Comparison of ENCODE assay signal across 1 cellular context in genomic region chr20:62923669-62924566, GRCh38.
A peak's percentile ranks its signal among the peaks of the same experiment; 100 is the strongest.
TF ChIP-seq lines count a peak whose summit lies in the region.

No MANE protein-coding gene starts in this region.

TF ChIP-seq in HepG2, 621 proteins besides CTCF, POLR2A, EP300 and RAD21 (continued from another document and continues in another):
- no peak for TF ChIP-seq RNF219 (CRISPR knock-in tag; IDR thresholded peaks at IDR 0.05)
- no peak for TF ChIP-seq KDM5B (CRISPR knock-in tag; IDR thresholded peaks at IDR 0.05; ENCODE audit: borderline replicate concordance)
- no peak for TF ChIP-seq ZNF670 (CRISPR knock-in tag; IDR thresholded peaks at IDR 0.05; ENCODE audit: borderline replicate concordance)
- TF ChIP-seq CBX2 (IDR thresholded peaks at IDR 0.05; ENCODE audit: low read depth, low read length): no peak
- TF ChIP-seq CBX2 (CRISPR knock-in tag; IDR thresholded peaks at IDR 0.05; ENCODE audit: low read depth): no peak
- no peak for TF ChIP-seq ZKSCAN5 (CRISPR knock-in tag; IDR thresholded peaks at IDR 0.05)
- TF ChIP-seq GTF3A (CRISPR knock-in tag; conservative IDR thresholded peaks at IDR 0.05): no peak
- TF ChIP-seq IKZF1 (IDR thresholded peaks at IDR 0.05): no peak
- no peak for TF ChIP-seq ZNF34 (CRISPR knock-in tag; IDR thresholded peaks at IDR 0.05; ENCODE audit: borderline replicate concordance)
- peak; percentile 88 for TF ChIP-seq CEBPG (CRISPR knock-in tag; IDR thresholded peaks at IDR 0.05)
- peak; percentile 40; the same call in 1 of the 2 replicates for TF ChIP-seq TARDBP (CRISPR knock-in tag; IDR thresholded peaks at IDR 0.05)
- TF ChIP-seq BCL6 (CRISPR knock-in tag; IDR thresholded peaks at IDR 0.05): peak; percentile 84
- no peak for TF ChIP-seq CREBL2 (CRISPR knock-in tag; IDR thresholded peaks at IDR 0.05; ENCODE audit: borderline replicate concordance)
- no peak for TF ChIP-seq HES4 (CRISPR knock-in tag; IDR thresholded peaks at IDR 0.05; ENCODE audit: borderline replicate concordance)
- TF ChIP-seq ZNF432 (CRISPR knock-in tag; IDR thresholded peaks at IDR 0.05; ENCODE audit: borderline replicate concordance): no peak
- TF ChIP-seq JUNB (CRISPR knock-in tag; IDR thresholded peaks at IDR 0.05; ENCODE audit: borderline replicate concordance): no peak; the same call in 1 of the 2 replicates
- no peak for TF ChIP-seq REL (CRISPR knock-in tag; conservative IDR thresholded peaks at IDR 0.05)
- no peak for TF ChIP-seq ZNF230 (CRISPR knock-in tag; IDR thresholded peaks at IDR 0.05)
- TF ChIP-seq CENPX (CRISPR knock-in tag; IDR thresholded peaks at IDR 0.05): no peak
- peak; percentile 80 for TF ChIP-seq ARID3A (IDR thresholded peaks at IDR 0.05; ENCODE audit: low read depth, low read length)
- 0 out of 2 replicates have a peak, but pooled peaks have one; percentile 8 for TF ChIP-seq TCF7 (IDR thresholded peaks at IDR 0.05; ENCODE audit: low read depth)
- no peak for TF ChIP-seq PTBP1 (IDR thresholded peaks at IDR 0.05; ENCODE audit: low read depth, low read length, poor library complexity, severe bottlenecking)
- no peak for TF ChIP-seq SYNCRIP (IDR thresholded peaks at IDR 0.05; ENCODE audit: insufficient read depth, low read depth, low read length)
- TF ChIP-seq ZNF33B (CRISPR knock-in tag; IDR thresholded peaks at IDR 0.05): no peak
- peak; percentile 2; the same call in 1 of the 2 replicates for TF ChIP-seq POLR2AphosphoS5 (IDR thresholded peaks at IDR 0.05; ENCODE audit: low read depth, low read length)
- TF ChIP-seq, protein P1, sequence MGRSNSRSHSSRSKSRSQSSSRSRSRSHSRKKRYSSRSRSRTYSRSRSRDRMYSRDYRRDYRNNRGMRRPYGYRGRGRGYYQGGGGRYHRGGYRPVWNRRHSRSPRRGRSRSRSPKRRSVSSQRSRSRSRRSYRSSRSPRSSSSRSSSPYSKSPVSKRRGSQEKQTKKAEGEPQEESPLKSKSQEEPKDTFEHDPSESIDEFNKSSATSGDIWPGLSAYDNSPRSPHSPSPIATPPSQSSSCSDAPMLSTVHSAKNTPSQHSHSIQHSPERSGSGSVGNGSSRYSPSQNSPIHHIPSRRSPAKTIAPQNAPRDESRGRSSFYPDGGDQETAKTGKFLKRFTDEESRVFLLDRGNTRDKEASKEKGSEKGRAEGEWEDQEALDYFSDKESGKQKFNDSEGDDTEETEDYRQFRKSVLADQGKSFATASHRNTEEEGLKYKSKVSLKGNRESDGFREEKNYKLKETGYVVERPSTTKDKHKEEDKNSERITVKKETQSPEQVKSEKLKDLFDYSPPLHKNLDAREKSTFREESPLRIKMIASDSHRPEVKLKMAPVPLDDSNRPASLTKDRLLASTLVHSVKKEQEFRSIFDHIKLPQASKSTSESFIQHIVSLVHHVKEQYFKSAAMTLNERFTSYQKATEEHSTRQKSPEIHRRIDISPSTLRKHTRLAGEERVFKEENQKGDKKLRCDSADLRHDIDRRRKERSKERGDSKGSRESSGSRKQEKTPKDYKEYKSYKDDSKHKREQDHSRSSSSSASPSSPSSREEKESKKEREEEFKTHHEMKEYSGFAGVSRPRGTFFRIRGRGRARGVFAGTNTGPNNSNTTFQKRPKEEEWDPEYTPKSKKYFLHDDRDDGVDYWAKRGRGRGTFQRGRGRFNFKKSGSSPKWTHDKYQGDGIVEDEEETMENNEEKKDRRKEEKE (IDR thresholded peaks at IDR 0.05): no peak
- TF ChIP-seq ARNTL (CRISPR knock-in tag; IDR thresholded peaks at IDR 0.05): no peak; the same call in 1 of the 2 replicates
- TF ChIP-seq ZNF569 (CRISPR knock-in tag; IDR thresholded peaks at IDR 0.05; ENCODE audit: borderline replicate concordance): no peak
- TF ChIP-seq, protein P2, sequence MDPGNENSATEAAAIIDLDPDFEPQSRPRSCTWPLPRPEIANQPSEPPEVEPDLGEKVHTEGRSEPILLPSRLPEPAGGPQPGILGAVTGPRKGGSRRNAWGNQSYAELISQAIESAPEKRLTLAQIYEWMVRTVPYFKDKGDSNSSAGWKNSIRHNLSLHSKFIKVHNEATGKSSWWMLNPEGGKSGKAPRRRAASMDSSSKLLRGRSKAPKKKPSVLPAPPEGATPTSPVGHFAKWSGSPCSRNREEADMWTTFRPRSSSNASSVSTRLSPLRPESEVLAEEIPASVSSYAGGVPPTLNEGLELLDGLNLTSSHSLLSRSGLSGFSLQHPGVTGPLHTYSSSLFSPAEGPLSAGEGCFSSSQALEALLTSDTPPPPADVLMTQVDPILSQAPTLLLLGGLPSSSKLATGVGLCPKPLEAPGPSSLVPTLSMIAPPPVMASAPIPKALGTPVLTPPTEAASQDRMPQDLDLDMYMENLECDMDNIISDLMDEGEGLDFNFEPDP (CRISPR knock-in tag; conservative IDR thresholded peaks at IDR 0.05): no peak
- TF ChIP-seq DNMT3B (CRISPR knock-in tag; conservative IDR thresholded peaks at IDR 0.05): no peak; the same call in 1 of the 2 replicates
- no peak for TF ChIP-seq ZNF777 (CRISPR knock-in tag; IDR thresholded peaks at IDR 0.05)
- TF ChIP-seq ZKSCAN8 (CRISPR knock-in tag; IDR thresholded peaks at IDR 0.05; ENCODE audit: borderline replicate concordance): no peak
- 0 out of 2 replicates have a peak, but pooled peaks have one; percentile 29 for TF ChIP-seq ZBED4 (CRISPR knock-in tag; IDR thresholded peaks at IDR 0.05; ENCODE audit: borderline replicate concordance)
- no peak for TF ChIP-seq SALL2 (CRISPR knock-in tag; IDR thresholded peaks at IDR 0.05)
- TF ChIP-seq CC2D1A (CRISPR knock-in tag; IDR thresholded peaks at IDR 0.05): no peak
- TF ChIP-seq KMT2A (CRISPR knock-in tag; IDR thresholded peaks at IDR 0.05): no peak; the same call in 1 of the 2 replicates
- no peak for TF ChIP-seq ZNF816 (CRISPR knock-in tag; IDR thresholded peaks at IDR 0.05; ENCODE audit: borderline replicate concordance)
- no peak for TF ChIP-seq MYNN (CRISPR knock-in tag; IDR thresholded peaks at IDR 0.05; ENCODE audit: low read depth)
- no peak for TF ChIP-seq ZNF780A (CRISPR knock-in tag; IDR thresholded peaks at IDR 0.05)
- TF ChIP-seq NFIB (CRISPR knock-in tag; IDR thresholded peaks at IDR 0.05; ENCODE audit: borderline replicate concordance): no peak
- no peak; the same call in none of the 2 replicates for TF ChIP-seq NR2C2 (CRISPR knock-in tag; IDR thresholded peaks at IDR 0.05; ENCODE audit: borderline replicate concordance)
- no peak for TF ChIP-seq GTF2F1 (IDR thresholded peaks at IDR 0.05; ENCODE audit: low read length)
- TF ChIP-seq JARID2 (CRISPR knock-in tag; IDR thresholded peaks at IDR 0.05; ENCODE audit: insufficient replicate concordance): no peak
- no peak for TF ChIP-seq FOXK2 (IDR thresholded peaks at IDR 0.05)
- no peak for TF ChIP-seq BHLHE40 (IDR thresholded peaks at IDR 0.05; ENCODE audit: low read length)
- no peak for TF ChIP-seq ZFP62 (CRISPR knock-in tag; IDR thresholded peaks at IDR 0.05)
- no peak for TF ChIP-seq ARNT2 (CRISPR knock-in tag; IDR thresholded peaks at IDR 0.05; ENCODE audit: low read depth)
- TF ChIP-seq ZSCAN12 (CRISPR knock-in tag; IDR thresholded peaks at IDR 0.05): no peak
- no peak for TF ChIP-seq ZNF10 (CRISPR knock-in tag; IDR thresholded peaks at IDR 0.05; ENCODE audit: borderline replicate concordance, low read depth)
- TF ChIP-seq POGZ (CRISPR knock-in tag; IDR thresholded peaks at IDR 0.05): 0 out of 2 replicates have a peak, but pooled peaks have one; percentile 38
- TF ChIP-seq ZNF446 (CRISPR knock-in tag; IDR thresholded peaks at IDR 0.05): no peak
- TF ChIP-seq, protein P3, sequence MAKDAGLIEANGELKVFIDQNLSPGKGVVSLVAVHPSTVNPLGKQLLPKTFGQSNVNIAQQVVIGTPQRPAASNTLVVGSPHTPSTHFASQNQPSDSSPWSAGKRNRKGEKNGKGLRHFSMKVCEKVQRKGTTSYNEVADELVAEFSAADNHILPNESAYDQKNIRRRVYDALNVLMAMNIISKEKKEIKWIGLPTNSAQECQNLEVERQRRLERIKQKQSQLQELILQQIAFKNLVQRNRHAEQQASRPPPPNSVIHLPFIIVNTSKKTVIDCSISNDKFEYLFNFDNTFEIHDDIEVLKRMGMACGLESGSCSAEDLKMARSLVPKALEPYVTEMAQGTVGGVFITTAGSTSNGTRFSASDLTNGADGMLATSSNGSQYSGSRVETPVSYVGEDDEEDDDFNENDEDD (CRISPR knock-in tag; IDR thresholded peaks at IDR 0.05; ENCODE audit: borderline replicate concordance): peak; percentile 26; the same call in 1 of the 2 replicates
- TF ChIP-seq, protein P4, sequence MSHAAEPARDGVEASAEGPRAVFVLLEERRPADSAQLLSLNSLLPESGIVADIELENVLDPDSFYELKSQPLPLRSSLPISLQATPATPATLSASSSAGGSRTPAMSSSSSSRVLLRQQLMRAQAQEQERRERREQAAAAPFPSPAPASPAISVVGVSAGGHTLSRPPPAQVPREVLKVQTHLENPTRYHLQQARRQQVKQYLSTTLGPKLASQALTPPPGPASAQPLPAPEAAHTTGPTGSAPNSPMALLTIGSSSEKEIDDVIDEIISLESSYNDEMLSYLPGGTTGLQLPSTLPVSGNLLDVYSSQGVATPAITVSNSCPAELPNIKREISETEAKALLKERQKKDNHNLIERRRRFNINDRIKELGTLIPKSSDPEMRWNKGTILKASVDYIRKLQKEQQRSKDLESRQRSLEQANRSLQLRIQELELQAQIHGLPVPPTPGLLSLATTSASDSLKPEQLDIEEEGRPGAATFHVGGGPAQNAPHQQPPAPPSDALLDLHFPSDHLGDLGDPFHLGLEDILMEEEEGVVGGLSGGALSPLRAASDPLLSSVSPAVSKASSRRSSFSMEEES (CRISPR knock-in tag; IDR thresholded peaks at IDR 0.05): peak; percentile 46
- TF ChIP-seq HNRNPL (IDR thresholded peaks at IDR 0.05; ENCODE audit: low read depth, low read length): no peak
- TF ChIP-seq ZNF207 (IDR thresholded peaks at IDR 0.05; ENCODE audit: borderline replicate concordance): no peak
- TF ChIP-seq ZNF709 (CRISPR knock-in tag; IDR thresholded peaks at IDR 0.05): no peak
- TF ChIP-seq, protein P5, sequence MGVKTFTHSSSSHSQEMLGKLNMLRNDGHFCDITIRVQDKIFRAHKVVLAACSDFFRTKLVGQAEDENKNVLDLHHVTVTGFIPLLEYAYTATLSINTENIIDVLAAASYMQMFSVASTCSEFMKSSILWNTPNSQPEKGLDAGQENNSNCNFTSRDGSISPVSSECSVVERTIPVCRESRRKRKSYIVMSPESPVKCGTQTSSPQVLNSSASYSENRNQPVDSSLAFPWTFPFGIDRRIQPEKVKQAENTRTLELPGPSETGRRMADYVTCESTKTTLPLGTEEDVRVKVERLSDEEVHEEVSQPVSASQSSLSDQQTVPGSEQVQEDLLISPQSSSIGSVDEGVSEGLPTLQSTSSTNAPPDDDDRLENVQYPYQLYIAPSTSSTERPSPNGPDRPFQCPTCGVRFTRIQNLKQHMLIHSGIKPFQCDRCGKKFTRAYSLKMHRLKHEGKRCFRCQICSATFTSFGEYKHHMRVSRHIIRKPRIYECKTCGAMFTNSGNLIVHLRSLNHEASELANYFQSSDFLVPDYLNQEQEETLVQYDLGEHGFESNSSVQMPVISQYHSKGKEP (CRISPR knock-in tag; IDR thresholded peaks at IDR 0.05): no peak
- TF ChIP-seq SRY (CRISPR knock-in tag; IDR thresholded peaks at IDR 0.05): no peak; the same call in 1 of the 2 replicates
